18 cellular contexts compared by ENCODE assay signal in genomic region chr10:34314457-34314856, GRCh38.
DNase-seq lines count a peak whose midpoint lies in the region; ATAC-seq and TF ChIP-seq lines count a peak whose summit lies in the region.
"Had no signal": no experiment of that assay in that cellular context is flagged by ENCODE, and none has a peak within 500 bp of the region (broad histone marks: within the 10 kb centered on the region; RNA-seq: fewer than 3 reads in every experiment).

No MANE protein-coding gene starts in this region.

- H3K36me3 Mint-ChIP-seq in GM23338 (ENCODE audit: low read depth) (no peaks in the 10 kb centered on the region), T-helper 17 cell (ENCODE audit: low read depth) (no peaks in the 10 kb centered on the region)
- H3K36me3 Mint-ChIP-seq: CD4-positive, CD25-positive, alpha-beta regulatory T cell had no signal

- no peaks in the 10 kb centered on the region for H3K79me1 ChIP-seq in trophoblast cell (ENCODE audit: low read length)

- H3K4me3 Mint-ChIP-seq in GM23338 (no peak overlapping the region), T-helper 17 cell (no peak overlapping the region)
- H3K4me3 Mint-ChIP-seq: CD4-positive, CD25-positive, alpha-beta regulatory T cell; HFFc6 had no signal

- H3K4me2 ChIP-seq in GM23338 = no peak overlapping the region
- no peak overlapping the region for H3K4me2 ChIP-seq in trophoblast cell (ENCODE audit: low read length)

- H3K27ac Mint-ChIP-seq in GM23338 (0 out of 2 replicates have a peak overlapping the region, but pooled peaks have one; percentile 22), T-helper 17 cell (peak overlapping the region; percentile 41)
- H3K27ac Mint-ChIP-seq: CD4-positive, CD25-positive, alpha-beta regulatory T cell; HFFc6 had no signal

- H2BK5ac ChIP-seq in trophoblast cell (ENCODE audit: low read depth, low read length, poor library complexity) = no peak overlapping the region

- TF ChIP-seq CTCF in GM23338 (conservative IDR thresholded peaks at IDR 0.05; ENCODE audit: low read depth in 2 of 2) = no peak

- H3K4me1 Mint-ChIP-seq in GM23338 = peaks cover 19% of the 10 kb centered on the region
- H3K4me1 Mint-ChIP-seq in T-helper 17 cell = peaks cover 4% of the 10 kb centered on the region

- H3K9ac ChIP-seq in trophoblast cell (ENCODE audit: low read length) = no peak overlapping the region
- H3K9ac ChIP-seq: BLaER1 treated with 17β-estradiol and CSF1 and Interleukin-3, amounts not matched to agents 10 nM and 100 nM had no signal

- no peak overlapping the region for H3K4ac ChIP-seq in trophoblast cell (ENCODE audit: low read depth, low read length)

- H3K4me1 ChIP-seq in GM23338 (ENCODE audit: insufficient read depth) = peaks cover 11% of the 10 kb centered on the region; the same call in 1 of the 2 replicates
- peaks cover 1 to 2% of the 10 kb centered on the region in 2 experiments for H3K4me1 ChIP-seq in trophoblast cell (ENCODE audit: control insufficient read depth in 1 of 2, insufficient read depth in 2 of 2, low read length in 2 of 2)

- no peaks in the 10 kb centered on the region for H3K9me3 Mint-ChIP-seq in GM23338
- H3K9me3 Mint-ChIP-seq: HFFc6 had no signal

- no peaks in the 10 kb centered on the region for H3F3A ChIP-seq in GM23338 (replicated peaks; ENCODE audit: low read depth)

- H3K4me3 ChIP-seq in GM23338 (no peak overlapping the region), trophoblast cell (ENCODE audit: low read depth, low read length) (no peak overlapping the region)
- H3K4me3 ChIP-seq: BLaER1 treated with 17β-estradiol and CSF1 and Interleukin-3, amounts not matched to agents 10 nM and 100 nM; HAP-1 had no signal

- H4K91ac ChIP-seq in trophoblast cell (ENCODE audit: low read depth, low read length) = no peak overlapping the region

- no peaks in the 10 kb centered on the region for H3K9me2 ChIP-seq in GM23338 (ENCODE audit: insufficient read depth)

- H4K20me1 ChIP-seq in GM23338 (replicated peaks; ENCODE audit: insufficient read depth) = no peaks in the 10 kb centered on the region
- H4K20me1 ChIP-seq: BLaER1 treated with 17β-estradiol and CSF1 and Interleukin-3, amounts not matched to agents 10 nM and 100 nM had no signal

- DNase-seq in NCI-H146 (lab: John Stamatoyannopoulos, UW) = peak; percentile 41
- DNase-seq in NCI-H146 treated with DMSO at 0.1 percent for 48 hours (lab: John Stamatoyannopoulos, UW; ENCODE audit: unreplicated experiment) = no peak
- no peak for DNase-seq in GM23338 (ENCODE audit: low spot score)
- DNase-seq in T-helper 17 cell = no peak
- DNase-seq in trophoblast cell = peak; percentile 29 to 64
- no peak for DNase-seq in medulla oblongata (ENCODE audit: extremely low spot score)
- DNase-seq in DMS 273 treated with DMSO at 0.1 percent for 48 hours (lab: John Stamatoyannopoulos, UW) = no peak
- DNase-seq: AML-193; Calu3; CD4-positive, CD25-positive, alpha-beta regulatory T cell; DMS79; EL; GDM1; HFFc6 had no signal

- WGBS in trophoblast cell (ENCODE audit: extremely low coverage, insufficient coverage, insufficient read length) = no CpG with 5 or more reads among the region's 5 CpGs

- no peak overlapping the region for H4K8ac ChIP-seq in trophoblast cell (ENCODE audit: low read depth, low read length)

- no peak overlapping the region for H2BK12ac ChIP-seq in trophoblast cell (ENCODE audit: low read length)

- H3K27me3 Mint-ChIP-seq in GM23338 (ENCODE audit: insufficient read depth, low read depth, poor library complexity) (no peaks in the 10 kb centered on the region), T-helper 17 cell (no peaks in the 10 kb centered on the region)
- H3K27me3 Mint-ChIP-seq: CD4-positive, CD25-positive, alpha-beta regulatory T cell had no signal

- H3K18ac ChIP-seq in trophoblast cell (ENCODE audit: low read length) = no peak overlapping the region

- no peaks in the 10 kb centered on the region for H3K79me2 ChIP-seq in GM23338 (replicated peaks; ENCODE audit: insufficient read depth)
- no peaks in the 10 kb centered on the region for H3K79me2 ChIP-seq in trophoblast cell (ENCODE audit: control insufficient read depth, insufficient read depth, low read length, poor library complexity)

- no peaks in the 10 kb centered on the region for H3K27me3 ChIP-seq in GM23338 (ENCODE audit: insufficient read depth)
- no peaks in the 10 kb centered on the region for H3K27me3 ChIP-seq in trophoblast cell (ENCODE audit: insufficient read depth, low read length)
- H3K27me3 ChIP-seq: BLaER1 treated with 17β-estradiol and CSF1 and Interleukin-3, amounts not matched to agents 10 nM and 100 nM had no signal

- H2AFZ ChIP-seq in GM23338 (no peak overlapping the region), trophoblast cell (ENCODE audit: insufficient read depth, low read length, poor library complexity) (no peak overlapping the region)

- ATAC-seq in GM23338 (no peak), T-helper 17 cell (no peak), GM18909 (IDR thresholded peaks at IDR 0.05; ENCODE audit: poor library complexity, unreplicated experiment) (no peak)

- H3K23ac ChIP-seq in trophoblast cell (ENCODE audit: low read length) = no peak overlapping the region

- H3K27ac ChIP-seq in GM23338 (ENCODE audit: low read depth) = no peak overlapping the region
- no peak overlapping the region for H3K27ac ChIP-seq in trophoblast cell (ENCODE audit: low read depth, low read length)
- H3K27ac ChIP-seq: 22Rv1; BLaER1 treated with 17β-estradiol and CSF1 and Interleukin-3, amounts not matched to agents 10 nM and 100 nM had no signal

- H4K12ac ChIP-seq in trophoblast cell (ENCODE audit: low read depth, low read length) = no peak overlapping the region

- no peak overlapping the region for H3K14ac ChIP-seq in trophoblast cell (ENCODE audit: low read length)

- H2AK5ac ChIP-seq in trophoblast cell (ENCODE audit: low read length) = no peak overlapping the region

- no peak overlapping the region for H2BK120ac ChIP-seq in trophoblast cell (ENCODE audit: insufficient read depth, low read length, poor library complexity)

- H3K9me3 ChIP-seq in T-helper 17 cell (ENCODE audit: control insufficient read depth, low read length, poor library complexity, severe bottlenecking) (no peaks in the 10 kb centered on the region), trophoblast cell (ENCODE audit: insufficient read depth, low read depth, low read length) (no peaks in the 10 kb centered on the region)
- H3K9me3 ChIP-seq: BLaER1 treated with 17β-estradiol and CSF1 and Interleukin-3, amounts not matched to agents 10 nM and 100 nM; HAP-1 had no signal

- no peaks in the 10 kb centered on the region for H3K36me3 ChIP-seq in GM23338 (ENCODE audit: insufficient read depth)
- no peaks in the 10 kb centered on the region for H3K36me3 ChIP-seq in trophoblast cell (ENCODE audit: control insufficient read depth in 1 of 2, insufficient read depth in 2 of 2, low read length in 2 of 2)
- H3K36me3 ChIP-seq: HAP-1 had no signal

TF ChIP-seq in GM23338, 12 proteins besides CTCF, POLR2A, EP300 and RAD21:
- TF ChIP-seq REST (IDR thresholded peaks at IDR 0.05; ENCODE audit: unreplicated experiment) (no peak), JUNB (IDR thresholded peaks at IDR 0.05; ENCODE audit: unreplicated experiment) (no peak), POLR2AphosphoS5 (IDR thresholded peaks at IDR 0.05; ENCODE audit: low read depth) (no peak), EZH2phosphoT487 (IDR thresholded peaks at IDR 0.05; ENCODE audit: unreplicated experiment) (no peak), ZNF114 (CRISPR knock-in tag; IDR thresholded peaks at IDR 0.05) (no peak)

Comparison
In these comparisons a context has a peak if more than half of its experiments do, and no peak if none do; other contexts are left out.
1. DNase-seq: peak in NCI-H146 (single experiment) and trophoblast cell (2 of 2); none in NCI-H146 treated with DMSO at 0.1 percent for 48 hours (single experiment), GM23338 (single experiment), T-helper 17 cell (0 of 3), medulla oblongata (single experiment) and DMS 273 treated with DMSO at 0.1 percent for 48 hours (single experiment).